13 cellular contexts compared by ENCODE assay signal in the genomic region with DNA sequence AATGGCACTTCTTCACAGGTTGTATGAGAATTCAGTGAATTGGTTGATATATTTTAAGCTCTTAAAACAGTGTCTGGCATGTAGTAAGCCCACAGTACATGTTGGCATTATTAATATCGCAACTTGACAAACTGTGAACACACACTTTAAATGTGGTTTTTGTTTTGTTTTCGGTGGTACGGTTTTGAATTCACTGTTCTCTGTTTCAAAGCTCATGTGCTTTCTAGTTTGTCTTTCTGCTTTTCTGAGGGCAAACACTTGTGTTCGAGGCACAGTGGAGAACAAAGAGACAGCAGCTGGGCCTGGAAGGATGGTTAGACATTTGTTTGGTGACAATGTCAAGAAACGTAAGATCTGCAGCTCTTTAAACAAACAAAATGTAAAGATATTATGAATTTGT.
DNase-seq lines count a peak whose midpoint lies in the region; ATAC-seq lines count a peak whose summit lies in the region.
"Had no signal": no experiment of that assay in that cellular context is flagged by ENCODE, and none has a peak within 500 bp of the region (broad histone marks: within the 10 kb centered on the region; RNA-seq: fewer than 3 reads in every experiment).

No MANE protein-coding gene starts in this region.

- H3K9me3 Mint-ChIP-seq in stimulated activated effector memory CD8-positive, alpha-beta T cell treated with anti-CD3 and anti-CD28 coated beads, Interleukin-12 subunit alpha, Interleukin-12 subunit beta, amount 100 ng/mL, for 72 hours: peaks cover 7% of the 10 kb centered on the region

- no peaks in the 10 kb centered on the region for H3K36me3 Mint-ChIP-seq in stimulated activated effector memory CD8-positive, alpha-beta T cell treated with anti-CD3 and anti-CD28 coated beads, Interleukin-12 subunit alpha, Interleukin-12 subunit beta, amount 100 ng/mL, for 72 hours
- H3K36me3 Mint-ChIP-seq: CD4-positive, CD25-positive, alpha-beta regulatory T cell had no signal

- peak; percentile 84 for DNase-seq in NCI-H510A treated with DMSO at 0.1 percent for 48 hours (lab: John Stamatoyannopoulos, UW)
- no peak for DNase-seq in mucosa of gallbladder (ENCODE audit: low spot score)
- DNase-seq in activated CD4-positive, alpha-beta T cell treated with anti-CD3 and anti-CD28 coated beads, Interleukin-2, amount 50 U/mL, for 4 hours: no peak
- DNase-seq in nucleus accumbens (lab: John Stamatoyannopoulos, UW): no peak
- DNase-seq in stimulated activated effector memory CD8-positive, alpha-beta T cell treated with anti-CD3 and anti-CD28 coated beads, Interleukin-12 subunit alpha, Interleukin-12 subunit beta, amount 100 ng/mL, for 72 hours (ENCODE audit: low spot score in 2 of 2): no peak
- DNase-seq: activated CD4-positive, alpha-beta T cell treated with anti-CD3 and anti-CD28 coated beads, Interleukin-2, amount 50 U/mL, for 1 hour; CD4-positive, CD25-positive, alpha-beta regulatory T cell; esophagus squamous epithelium; left ventricle myocardium superior; SIG-M5 had no signal

- H3K27ac Mint-ChIP-seq in stimulated activated effector memory CD8-positive, alpha-beta T cell treated with anti-CD3 and anti-CD28 coated beads, Interleukin-12 subunit alpha, Interleukin-12 subunit beta, amount 100 ng/mL, for 72 hours: no peak overlapping the region

- no peaks in the 10 kb centered on the region for H3K4me1 Mint-ChIP-seq in stimulated activated effector memory CD8-positive, alpha-beta T cell treated with anti-CD3 and anti-CD28 coated beads, Interleukin-12 subunit alpha, Interleukin-12 subunit beta, amount 100 ng/mL, for 72 hours
- H3K4me1 Mint-ChIP-seq: CD4-positive, CD25-positive, alpha-beta regulatory T cell had no signal

- ATAC-seq in GM18511 (IDR thresholded peaks at IDR 0.05; ENCODE audit: unreplicated experiment) (peak; percentile 100), GM21447 (IDR thresholded peaks at IDR 0.05; ENCODE audit: unreplicated experiment) (peak; percentile 89), HG03103 (IDR thresholded peaks at IDR 0.05; ENCODE audit: low read depth, unreplicated experiment) (peak; percentile 93)
- ATAC-seq in stimulated activated effector memory CD8-positive, alpha-beta T cell treated with anti-CD3 and anti-CD28 coated beads, Interleukin-12 subunit alpha, Interleukin-12 subunit beta, amount 100 ng/mL, for 72 hours: no peak
- ATAC-seq: left ventricle myocardium superior had no signal

- no peak overlapping the region for H3K4me3 Mint-ChIP-seq in stimulated activated effector memory CD8-positive, alpha-beta T cell treated with anti-CD3 and anti-CD28 coated beads, Interleukin-12 subunit alpha, Interleukin-12 subunit beta, amount 100 ng/mL, for 72 hours
- H3K4me3 Mint-ChIP-seq: CD4-positive, CD25-positive, alpha-beta regulatory T cell had no signal
